In genomic region chr14:55411426-55412389, GRCh38 we compare ENCODE assay signal across 1 cellular context.
TF ChIP-seq lines count a peak whose summit lies in the region.

Gene ATG14, minus strand, starts transcription at chr14:55411830. Its CDS starts 8 bp downstream, at chr14:55411822.

TF ChIP-seq in K562, 482 proteins besides CTCF, POLR2A, EP300 and RAD21 (continued from another document and continues in another):
- peak; percentile 91 for TF ChIP-seq ZNF592 (IDR thresholded peaks at IDR 0.05)
- TF ChIP-seq CEBPG (CRISPR knock-in tag; IDR thresholded peaks at IDR 0.05): no peak
- TF ChIP-seq CEBPG (tag; conservative IDR thresholded peaks at IDR 0.05 in 1 of 2, IDR thresholded peaks at IDR 0.05 in 1 of 2): no peak
- TF ChIP-seq TSC22D4 (tag; IDR thresholded peaks at IDR 0.05): no peak
- no peak for TF ChIP-seq TRIM28 (IDR thresholded peaks at IDR 0.05)
- TF ChIP-seq, protein P1, sequence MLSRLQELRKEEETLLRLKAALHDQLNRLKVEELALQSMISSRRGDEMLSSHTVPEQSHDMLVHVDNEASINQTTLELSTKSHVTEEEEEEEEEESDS (CRISPR knock-in tag; IDR thresholded peaks at IDR 0.05): 0 out of 2 replicates have a peak, but pooled peaks have one; percentile 49
- TF ChIP-seq MCM2 (IDR thresholded peaks at IDR 0.05; ENCODE audit: low read depth): no peak
- no peak for TF ChIP-seq ZMIZ1 (IDR thresholded peaks at IDR 0.05; ENCODE audit: low read depth in 2 of 2, low read length in 2 of 2)
- TF ChIP-seq MCM3 (IDR thresholded peaks at IDR 0.05): no peak
- TF ChIP-seq ZNF347 (CRISPR knock-in tag; IDR thresholded peaks at IDR 0.05; ENCODE audit: low read depth): no peak
- TF ChIP-seq ZNF274 (IDR thresholded peaks at IDR 0.05; ENCODE audit: borderline replicate concordance, low read depth, low read length): no peak
- TF ChIP-seq, protein P2, sequence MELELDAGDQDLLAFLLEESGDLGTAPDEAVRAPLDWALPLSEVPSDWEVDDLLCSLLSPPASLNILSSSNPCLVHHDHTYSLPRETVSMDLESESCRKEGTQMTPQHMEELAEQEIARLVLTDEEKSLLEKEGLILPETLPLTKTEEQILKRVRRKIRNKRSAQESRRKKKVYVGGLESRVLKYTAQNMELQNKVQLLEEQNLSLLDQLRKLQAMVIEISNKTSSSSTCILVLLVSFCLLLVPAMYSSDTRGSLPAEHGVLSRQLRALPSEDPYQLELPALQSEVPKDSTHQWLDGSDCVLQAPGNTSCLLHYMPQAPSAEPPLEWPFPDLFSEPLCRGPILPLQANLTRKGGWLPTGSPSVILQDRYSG (tag; conservative IDR thresholded peaks at IDR 0.05; ENCODE audit: low read depth): no peak
- no peak for TF ChIP-seq CHD1 (IDR thresholded peaks at IDR 0.05; ENCODE audit: low read length)
- no peak for TF ChIP-seq MTF1 (CRISPR knock-in tag; IDR thresholded peaks at IDR 0.05; ENCODE audit: borderline replicate concordance)
- no peak for TF ChIP-seq NR1H2 (CRISPR knock-in tag; IDR thresholded peaks at IDR 0.05)
- peak; percentile 52 for TF ChIP-seq POLR2B (IDR thresholded peaks at IDR 0.05; ENCODE audit: low read depth, partially characterized antibody)
- peak; percentile 60 for TF ChIP-seq CBFA2T2 (conservative IDR thresholded peaks at IDR 0.05)
- no peak for TF ChIP-seq CBX2 (IDR thresholded peaks at IDR 0.05; ENCODE audit: insufficient read depth, low read length, poor library complexity, severe bottlenecking)
- TF ChIP-seq CBX8 (IDR thresholded peaks at IDR 0.05; ENCODE audit: borderline replicate concordance, extremely low read depth, low read depth, low read length, poor library complexity, severe bottlenecking): no peak
- TF ChIP-seq JUN (IDR thresholded peaks at IDR 0.05; ENCODE audit: borderline replicate concordance, low read depth, low read length): no peak
- no peak for TF ChIP-seq JUN (CRISPR knock-in tag; IDR thresholded peaks at IDR 0.05; ENCODE audit: borderline replicate concordance)
- TF ChIP-seq ZZZ3 (IDR thresholded peaks at IDR 0.05): no peak
- TF ChIP-seq, protein P3, sequence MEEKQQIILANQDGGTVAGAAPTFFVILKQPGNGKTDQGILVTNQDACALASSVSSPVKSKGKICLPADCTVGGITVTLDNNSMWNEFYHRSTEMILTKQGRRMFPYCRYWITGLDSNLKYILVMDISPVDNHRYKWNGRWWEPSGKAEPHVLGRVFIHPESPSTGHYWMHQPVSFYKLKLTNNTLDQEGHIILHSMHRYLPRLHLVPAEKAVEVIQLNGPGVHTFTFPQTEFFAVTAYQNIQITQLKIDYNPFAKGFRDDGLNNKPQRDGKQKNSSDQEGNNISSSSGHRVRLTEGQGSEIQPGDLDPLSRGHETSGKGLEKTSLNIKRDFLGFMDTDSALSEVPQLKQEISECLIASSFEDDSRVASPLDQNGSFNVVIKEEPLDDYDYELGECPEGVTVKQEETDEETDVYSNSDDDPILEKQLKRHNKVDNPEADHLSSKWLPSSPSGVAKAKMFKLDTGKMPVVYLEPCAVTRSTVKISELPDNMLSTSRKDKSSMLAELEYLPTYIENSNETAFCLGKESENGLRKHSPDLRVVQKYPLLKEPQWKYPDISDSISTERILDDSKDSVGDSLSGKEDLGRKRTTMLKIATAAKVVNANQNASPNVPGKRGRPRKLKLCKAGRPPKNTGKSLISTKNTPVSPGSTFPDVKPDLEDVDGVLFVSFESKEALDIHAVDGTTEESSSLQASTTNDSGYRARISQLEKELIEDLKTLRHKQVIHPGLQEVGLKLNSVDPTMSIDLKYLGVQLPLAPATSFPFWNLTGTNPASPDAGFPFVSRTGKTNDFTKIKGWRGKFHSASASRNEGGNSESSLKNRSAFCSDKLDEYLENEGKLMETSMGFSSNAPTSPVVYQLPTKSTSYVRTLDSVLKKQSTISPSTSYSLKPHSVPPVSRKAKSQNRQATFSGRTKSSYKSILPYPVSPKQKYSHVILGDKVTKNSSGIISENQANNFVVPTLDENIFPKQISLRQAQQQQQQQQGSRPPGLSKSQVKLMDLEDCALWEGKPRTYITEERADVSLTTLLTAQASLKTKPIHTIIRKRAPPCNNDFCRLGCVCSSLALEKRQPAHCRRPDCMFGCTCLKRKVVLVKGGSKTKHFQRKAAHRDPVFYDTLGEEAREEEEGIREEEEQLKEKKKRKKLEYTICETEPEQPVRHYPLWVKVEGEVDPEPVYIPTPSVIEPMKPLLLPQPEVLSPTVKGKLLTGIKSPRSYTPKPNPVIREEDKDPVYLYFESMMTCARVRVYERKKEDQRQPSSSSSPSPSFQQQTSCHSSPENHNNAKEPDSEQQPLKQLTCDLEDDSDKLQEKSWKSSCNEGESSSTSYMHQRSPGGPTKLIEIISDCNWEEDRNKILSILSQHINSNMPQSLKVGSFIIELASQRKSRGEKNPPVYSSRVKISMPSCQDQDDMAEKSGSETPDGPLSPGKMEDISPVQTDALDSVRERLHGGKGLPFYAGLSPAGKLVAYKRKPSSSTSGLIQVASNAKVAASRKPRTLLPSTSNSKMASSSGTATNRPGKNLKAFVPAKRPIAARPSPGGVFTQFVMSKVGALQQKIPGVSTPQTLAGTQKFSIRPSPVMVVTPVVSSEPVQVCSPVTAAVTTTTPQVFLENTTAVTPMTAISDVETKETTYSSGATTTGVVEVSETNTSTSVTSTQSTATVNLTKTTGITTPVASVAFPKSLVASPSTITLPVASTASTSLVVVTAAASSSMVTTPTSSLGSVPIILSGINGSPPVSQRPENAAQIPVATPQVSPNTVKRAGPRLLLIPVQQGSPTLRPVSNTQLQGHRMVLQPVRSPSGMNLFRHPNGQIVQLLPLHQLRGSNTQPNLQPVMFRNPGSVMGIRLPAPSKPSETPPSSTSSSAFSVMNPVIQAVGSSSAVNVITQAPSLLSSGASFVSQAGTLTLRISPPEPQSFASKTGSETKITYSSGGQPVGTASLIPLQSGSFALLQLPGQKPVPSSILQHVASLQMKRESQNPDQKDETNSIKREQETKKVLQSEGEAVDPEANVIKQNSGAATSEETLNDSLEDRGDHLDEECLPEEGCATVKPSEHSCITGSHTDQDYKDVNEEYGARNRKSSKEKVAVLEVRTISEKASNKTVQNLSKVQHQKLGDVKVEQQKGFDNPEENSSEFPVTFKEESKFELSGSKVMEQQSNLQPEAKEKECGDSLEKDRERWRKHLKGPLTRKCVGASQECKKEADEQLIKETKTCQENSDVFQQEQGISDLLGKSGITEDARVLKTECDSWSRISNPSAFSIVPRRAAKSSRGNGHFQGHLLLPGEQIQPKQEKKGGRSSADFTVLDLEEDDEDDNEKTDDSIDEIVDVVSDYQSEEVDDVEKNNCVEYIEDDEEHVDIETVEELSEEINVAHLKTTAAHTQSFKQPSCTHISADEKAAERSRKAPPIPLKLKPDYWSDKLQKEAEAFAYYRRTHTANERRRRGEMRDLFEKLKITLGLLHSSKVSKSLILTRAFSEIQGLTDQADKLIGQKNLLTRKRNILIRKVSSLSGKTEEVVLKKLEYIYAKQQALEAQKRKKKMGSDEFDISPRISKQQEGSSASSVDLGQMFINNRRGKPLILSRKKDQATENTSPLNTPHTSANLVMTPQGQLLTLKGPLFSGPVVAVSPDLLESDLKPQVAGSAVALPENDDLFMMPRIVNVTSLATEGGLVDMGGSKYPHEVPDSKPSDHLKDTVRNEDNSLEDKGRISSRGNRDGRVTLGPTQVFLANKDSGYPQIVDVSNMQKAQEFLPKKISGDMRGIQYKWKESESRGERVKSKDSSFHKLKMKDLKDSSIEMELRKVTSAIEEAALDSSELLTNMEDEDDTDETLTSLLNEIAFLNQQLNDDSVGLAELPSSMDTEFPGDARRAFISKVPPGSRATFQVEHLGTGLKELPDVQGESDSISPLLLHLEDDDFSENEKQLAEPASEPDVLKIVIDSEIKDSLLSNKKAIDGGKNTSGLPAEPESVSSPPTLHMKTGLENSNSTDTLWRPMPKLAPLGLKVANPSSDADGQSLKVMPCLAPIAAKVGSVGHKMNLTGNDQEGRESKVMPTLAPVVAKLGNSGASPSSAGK (IDR thresholded peaks at IDR 0.05): peak; percentile 87
- no peak for TF ChIP-seq EZH2 (IDR thresholded peaks at IDR 0.05; ENCODE audit: borderline replicate concordance, low read depth, low read length)
- TF ChIP-seq NFATC3 (IDR thresholded peaks at IDR 0.05): no peak
- no peak for TF ChIP-seq SNIP1 (IDR thresholded peaks at IDR 0.05; ENCODE audit: low read depth)
- TF ChIP-seq GTF2A2 (tag; IDR thresholded peaks at IDR 0.05): no peak
- TF ChIP-seq ZNF436 (CRISPR knock-in tag; IDR thresholded peaks at IDR 0.05): no peak
- TF ChIP-seq MIER1 (IDR thresholded peaks at IDR 0.05; ENCODE audit: low read depth): no peak
- 0 out of 2 replicates have a peak, but pooled peaks have one; percentile 41 for TF ChIP-seq MBD2 (IDR thresholded peaks at IDR 0.05; ENCODE audit: borderline replicate concordance, low read depth)
- TF ChIP-seq, protein P4, sequence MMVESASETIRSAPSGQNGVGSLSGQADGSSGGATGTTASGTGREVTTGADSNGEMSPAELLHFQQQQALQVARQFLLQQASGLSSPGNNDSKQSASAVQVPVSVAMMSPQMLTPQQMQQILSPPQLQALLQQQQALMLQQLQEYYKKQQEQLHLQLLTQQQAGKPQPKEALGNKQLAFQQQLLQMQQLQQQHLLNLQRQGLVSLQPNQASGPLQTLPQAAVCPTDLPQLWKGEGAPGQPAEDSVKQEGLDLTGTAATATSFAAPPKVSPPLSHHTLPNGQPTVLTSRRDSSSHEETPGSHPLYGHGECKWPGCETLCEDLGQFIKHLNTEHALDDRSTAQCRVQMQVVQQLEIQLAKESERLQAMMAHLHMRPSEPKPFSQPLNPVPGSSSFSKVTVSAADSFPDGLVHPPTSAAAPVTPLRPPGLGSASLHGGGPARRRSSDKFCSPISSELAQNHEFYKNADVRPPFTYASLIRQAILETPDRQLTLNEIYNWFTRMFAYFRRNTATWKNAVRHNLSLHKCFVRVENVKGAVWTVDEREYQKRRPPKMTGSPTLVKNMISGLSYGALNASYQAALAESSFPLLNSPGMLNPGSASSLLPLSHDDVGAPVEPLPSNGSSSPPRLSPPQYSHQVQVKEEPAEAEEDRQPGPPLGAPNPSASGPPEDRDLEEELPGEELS (CRISPR knock-in tag; IDR thresholded peaks at IDR 0.05; ENCODE audit: borderline replicate concordance): no peak
- TF ChIP-seq PRPF4 (IDR thresholded peaks at IDR 0.05; ENCODE audit: insufficient read depth, low read depth, low read length, poor library complexity, severe bottlenecking): no peak
- TF ChIP-seq ZNF57 (CRISPR knock-in tag; IDR thresholded peaks at IDR 0.05): no peak
- peak; percentile 66; the same call in 1 of the 2 replicates for TF ChIP-seq GTF2E2 (tag; IDR thresholded peaks at IDR 0.05)
- no peak for TF ChIP-seq RFX1 (IDR thresholded peaks at IDR 0.05)
- TF ChIP-seq ZNF764 (CRISPR knock-in tag; IDR thresholded peaks at IDR 0.05; ENCODE audit: low read depth): no peak
- no peak for TF ChIP-seq MED1 (CRISPR knock-in tag; IDR thresholded peaks at IDR 0.05; ENCODE audit: borderline replicate concordance)
- no peak for TF ChIP-seq PTRF (tag; IDR thresholded peaks at IDR 0.05)
- no peak for TF ChIP-seq CREB5 (CRISPR knock-in tag; IDR thresholded peaks at IDR 0.05)
